Comparison of ENCODE assay signal across 14 cellular contexts in genomic region chr2:237492137-237492890, GRCh38. TPM values are rescaled to one million over a fixed set of nuclear protein-coding genes. Genes with fewer than 3 reads are reported as not detected.
"Had no signal": no experiment of that assay in that cellular context is flagged by ENCODE, and none has a peak within 500 bp of the region (broad histone marks: within the 10 kb centered on the region; RNA-seq: fewer than 3 reads in every experiment).

No MANE protein-coding gene starts in this region.

- DNase-seq: amniotic stem cell; body of pancreas; foreskin melanocyte; head of caudate nucleus; left lung; sigmoid colon; stimulated activated CD4-positive, alpha-beta T cell treated with anti-CD3 and anti-CD28 coated beads, Interleukin-2, amount 100 ng/mL, for 48 hours; T-helper 17 cell; testis had no signal

- H3K27me3 ChIP-seq: body of pancreas, testis had no signal

- H3K4me3 ChIP-seq: body of pancreas, dorsolateral prefrontal cortex, esophagus muscularis mucosa, left lung, sigmoid colon, testis had no signal

- H3K27ac ChIP-seq: body of pancreas, dorsolateral prefrontal cortex, esophagus muscularis mucosa, left lung, sigmoid colon, testis had no signal

- FAIRE-seq: endometrium had no signal

- H3K9me3 ChIP-seq: body of pancreas, testis had no signal

- H3K36me3 ChIP-seq: sigmoid colon had no signal

RNA-seq across cellular contexts. Expression of gene MLPH, which starts 5.3 kb away (rescaled TPM):
- total RNA-seq: pulmonary artery endothelial cell, T-helper 17 cell had no signal
- polyA plus RNA-seq: neural cell had no signal
